ENCODE assay signal across 9 cellular contexts in the genomic region with DNA sequence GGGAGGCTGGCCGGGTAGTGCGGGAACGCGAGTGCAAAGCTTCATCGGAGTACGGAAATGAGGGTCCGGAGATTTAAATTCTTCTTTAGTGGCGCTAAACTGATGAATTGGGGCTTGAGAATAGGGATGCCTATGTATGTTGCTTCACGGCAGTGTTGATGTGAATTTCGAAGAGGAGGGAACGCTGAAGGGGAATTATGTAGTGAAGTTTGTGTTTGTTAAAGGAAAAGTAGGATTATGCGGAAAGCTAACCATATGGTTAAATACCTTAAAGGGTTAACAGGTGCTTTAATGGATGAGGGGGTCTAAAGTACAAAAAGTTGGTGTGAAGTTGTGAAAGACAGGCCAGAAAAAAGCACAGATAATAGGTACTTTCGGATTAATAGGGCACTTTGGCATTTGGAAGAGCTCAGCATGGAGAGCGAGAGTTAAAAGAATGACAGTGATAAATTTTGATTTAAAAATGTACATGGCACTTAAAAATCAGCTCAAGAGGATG. TPM values are rescaled to one million over a fixed set of nuclear protein-coding genes. Genes with fewer than 3 reads are reported as not detected.
DNase-seq lines count a peak whose midpoint lies in the region; ATAC-seq and TF ChIP-seq lines count a peak whose summit lies in the region.
"Had no signal": no experiment of that assay in that cellular context is flagged by ENCODE, and none has a peak within 500 bp of the region (broad histone marks: within the 10 kb centered on the region; RNA-seq: fewer than 3 reads in every experiment).

No MANE protein-coding gene starts in this region.

- no peak for ATAC-seq in GM18502 (IDR thresholded peaks at IDR 0.05; ENCODE audit: poor library complexity, unreplicated experiment)

- peaks cover 25 to 50% (median 34%) of the 10 kb centered on the region in 10 experiments for H3K4me1 ChIP-seq in BLaER1 treated with 17β-estradiol and CSF1 and Interleukin-3, amounts not matched to agents 10 nM and 100 nM
- H3K4me1 ChIP-seq in KMS-11 (ENCODE audit: low read depth, poor library complexity, severe bottlenecking) (peaks cover 19% of the 10 kb centered on the region), endodermal cell (ENCODE audit: control insufficient read depth, insufficient read depth, low read length) (peaks cover 2% of the 10 kb centered on the region), neuron (ENCODE audit: insufficient read depth, low read length) (peaks cover 17% of the 10 kb centered on the region)

- no peaks in the 10 kb centered on the region for H3K27me3 Mint-ChIP-seq in endodermal cell (ENCODE audit: insufficient read depth)
- H3K27me3 Mint-ChIP-seq: dendritic cell treated with granulocyte-macrophage colony-stimulating factor and Interleukin-4, amounts not matched to agents 40 ng/mL and 50 ng/mL, for 4 days had no signal

- peaks cover 9% of the 10 kb centered on the region for H3K36me3 Mint-ChIP-seq in endodermal cell (ENCODE audit: low read depth)

- H2AFZ ChIP-seq in KMS-11 (ENCODE audit: low read depth) (peak overlapping the region; percentile 81; the same call in 1 of the 2 replicates), neuron (ENCODE audit: low read depth, low read length) (no peak overlapping the region)

- peak overlapping the region; percentile 74 to 93 (median 81) for H3K4me2 ChIP-seq in BLaER1 treated with 17β-estradiol and CSF1 and Interleukin-3, amounts not matched to agents 10 nM and 100 nM
- peak overlapping the region; percentile 82 for H3K4me2 ChIP-seq in KMS-11

- H3K27ac ChIP-seq in BLaER1 treated with 17β-estradiol and CSF1 and Interleukin-3, amounts not matched to agents 10 nM and 100 nM, result peak overlapping the region; percentile 87 to 98 (median 95)
- H3K27ac ChIP-seq in KMS-11, result no peak overlapping the region; the same call in 1 of the 2 replicates
- H3K27ac ChIP-seq in endodermal cell (ENCODE audit: low read depth, low read length), result peak overlapping the region; percentile 88

- peaks cover 24 to 58% (median 49%) of the 10 kb centered on the region in 11 experiments; a peak in 20 of 22 replicates for H4K20me1 ChIP-seq in BLaER1 treated with 17β-estradiol and CSF1 and Interleukin-3, amounts not matched to agents 10 nM and 100 nM
- peaks cover 9% of the 10 kb centered on the region; the same call in 1 of the 2 replicates for H4K20me1 ChIP-seq in KMS-11 (ENCODE audit: insufficient read depth)

- H3K4me3 Mint-ChIP-seq in endodermal cell, result no peak overlapping the region
- H3K4me3 Mint-ChIP-seq: dendritic cell treated with granulocyte-macrophage colony-stimulating factor and Interleukin-4, amounts not matched to agents 40 ng/mL and 50 ng/mL, for 4 days had no signal

- 1 to 4% methylated on average over 12 to 14 of the region's 14 CpGs for WGBS in endodermal cell (ENCODE audit: insufficient coverage in 1 of 2, insufficient read length in 1 of 2), 2 experiments

- peaks cover 2% of the 10 kb centered on the region for H3K9me3 Mint-ChIP-seq in endodermal cell
- H3K9me3 Mint-ChIP-seq: dendritic cell treated with granulocyte-macrophage colony-stimulating factor and Interleukin-4, amounts not matched to agents 40 ng/mL and 50 ng/mL, for 4 days had no signal

- H3K9ac ChIP-seq in BLaER1 treated with 17β-estradiol and CSF1 and Interleukin-3, amounts not matched to agents 10 nM and 100 nM, result peak overlapping the region; percentile 91 to 98 (median 96)
- H3K9ac ChIP-seq in KMS-11 (peak overlapping the region; percentile 65; the same call in 1 of the 2 replicates), endodermal cell (ENCODE audit: extremely low read depth, low read length, poor library complexity, severe bottlenecking) (peak overlapping the region; percentile 83)

- no peak for TF ChIP-seq CTCF in KMS-11 (conservative IDR thresholded peaks at IDR 0.05; ENCODE audit: low read depth, low read length)
- TF ChIP-seq CTCF in endodermal cell (conservative IDR thresholded peaks at IDR 0.05), result no peak

- H3K27me3 ChIP-seq in BLaER1 treated with 17β-estradiol and CSF1 and Interleukin-3, amounts not matched to agents 10 nM and 100 nM, result no peaks in the 10 kb centered on the region
- H3K27me3 ChIP-seq in KMS-11 (ENCODE audit: insufficient read depth, low read depth) (no peaks in the 10 kb centered on the region), endodermal cell (ENCODE audit: control insufficient read depth, insufficient read depth, low read length, poor library complexity, severe bottlenecking) (no peaks in the 10 kb centered on the region), neuron (ENCODE audit: insufficient read depth, low read length) (no peaks in the 10 kb centered on the region)

- H3K4me3 ChIP-seq in BLaER1 treated with 17β-estradiol and CSF1 and Interleukin-3, amounts not matched to agents 10 nM and 100 nM, result peak overlapping the region; percentile 80 to 97 (median 93)
- peak overlapping the region; percentile 37 for H3K4me3 ChIP-seq in KMS-11 (IDR thresholded peaks at IDR 0.05; ENCODE audit: insufficient read depth, low read depth, low read length)
- H3K4me3 ChIP-seq in endodermal cell (ENCODE audit: low read length), result peak overlapping the region; percentile 97
- H3K4me3 ChIP-seq in neuron (ENCODE audit: low read length), result peak overlapping the region; percentile 84

- peaks cover 6 to 26% (median 21%) of the 10 kb centered on the region in 11 experiments; a peak in 21 of 22 replicates for H3K9me3 ChIP-seq in BLaER1 treated with 17β-estradiol and CSF1 and Interleukin-3, amounts not matched to agents 10 nM and 100 nM (replicated peaks in 1 of 11)
- H3K9me3 ChIP-seq in endodermal cell (ENCODE audit: control insufficient read depth, low read length) (peaks cover 2% of the 10 kb centered on the region), neuron (ENCODE audit: low read length) (peaks cover 6% of the 10 kb centered on the region)

- H3K27ac Mint-ChIP-seq in endodermal cell, result no peak overlapping the region
- H3K27ac Mint-ChIP-seq: dendritic cell treated with granulocyte-macrophage colony-stimulating factor and Interleukin-4, amounts not matched to agents 40 ng/mL and 50 ng/mL, for 4 days had no signal

- peaks cover 20% of the 10 kb centered on the region for H3K4me1 Mint-ChIP-seq in endodermal cell

- H3K36me3 ChIP-seq in BLaER1 treated with 17β-estradiol and CSF1 and Interleukin-3, amounts not matched to agents 10 nM and 100 nM, result peaks cover 0 to 45% (median 33%) of the 10 kb centered on the region in 11 experiments; a peak in 21 of 22 replicates
- H3K36me3 ChIP-seq in KMS-11 (ENCODE audit: insufficient read depth) (no peaks in the 10 kb centered on the region; the same call in 1 of the 2 replicates), endodermal cell (ENCODE audit: control insufficient read depth, insufficient read depth, low read length) (peaks cover 5% of the 10 kb centered on the region), neuron (ENCODE audit: insufficient read depth, low read length) (no peaks in the 10 kb centered on the region)

- DNase-seq in endodermal cell, result no peak
- no peak for DNase-seq in activated CD4-positive, alpha-beta T cell treated with anti-CD3 and anti-CD28 coated beads for 48 hours
- DNase-seq in activated CD8-positive, alpha-beta memory T cell treated with anti-CD3 and anti-CD28 coated beads, Interleukin-2, amount 50 U/mL, for 4 hours, result no peak
- no peak for DNase-seq in activated gamma-delta T cell (lab: John Stamatoyannopoulos, UW)

- H3K79me2 ChIP-seq in KMS-11 (ENCODE audit: insufficient read depth, low read depth), result peaks cover 55% of the 10 kb centered on the region

RNA-seq across cellular contexts. Expression of a gene that starts 1.4 kb away (rescaled TPM):
- 10 to 100 TPM; 29.0 to 31.5 TPM for total RNA-seq in endodermal cell
- polyA plus RNA-seq in endodermal cell (2013, experiment 1 of 2), result 34.5 TPM
- 28.2 TPM for polyA plus RNA-seq in endodermal cell (2013, experiment 2 of 2)

RNA-seq across cellular contexts. Expression of a gene that starts 1.9 kb away (rescaled TPM):
- total RNA-seq in endodermal cell, result 100 to 1,000 TPM; 140 to 166 TPM
- 115 TPM for polyA plus RNA-seq in endodermal cell (2013, experiment 1 of 2)
- polyA plus RNA-seq in endodermal cell (2013, experiment 2 of 2), result 117 TPM

Comparison
In these comparisons a context has a peak if more than half of its experiments do, and no peak if none do; other contexts are left out.
1. H3K4me3 ChIP-seq: peak in every context shown above with its lines; median percentile 97 in endodermal cell; 93 in BLaER1 treated with 17β-estradiol and CSF1 and Interleukin-3, amounts not matched to agents 10 nM and 100 nM; 84 in neuron; 37 in KMS-11.